1 cellular context compared by ENCODE assay signal in genomic region chr5:28575368-28575767, GRCh38.
TF ChIP-seq lines count a peak whose summit lies in the region.

No MANE protein-coding gene starts in this region.

TF ChIP-seq in GM23338, 12 proteins besides CTCF, POLR2A, EP300 and RAD21 (continued from another document):
- TF ChIP-seq ZNF462 (CRISPR knock-in tag; IDR thresholded peaks at IDR 0.05), result no peak
- no peak for TF ChIP-seq EZH2 (IDR thresholded peaks at IDR 0.05; ENCODE audit: low read depth, unreplicated experiment)
- TF ChIP-seq ZNF114 (CRISPR knock-in tag; IDR thresholded peaks at IDR 0.05), result no peak
- no peak for TF ChIP-seq REST (IDR thresholded peaks at IDR 0.05; ENCODE audit: unreplicated experiment)
- TF ChIP-seq ETS1 (IDR thresholded peaks at IDR 0.05), result no peak
- no peak for TF ChIP-seq EZH2phosphoT487 (IDR thresholded peaks at IDR 0.05; ENCODE audit: unreplicated experiment)
- TF ChIP-seq CREB1 (CRISPR knock-in tag; IDR thresholded peaks at IDR 0.05; ENCODE audit: low read depth), result no peak
